16 cellular contexts compared by ENCODE assay signal in genomic region chr4:9944431-9945425, GRCh38.
"Had no signal": no experiment of that assay in that cellular context is flagged by ENCODE, and none has a peak within 500 bp of the region (broad histone marks: within the 10 kb centered on the region; RNA-seq: fewer than 3 reads in every experiment).

No MANE protein-coding gene starts in this region.

- DNase-seq: activated B cell treated with CpG ODN at 0.5 μM for 24 hours; activated CD4-positive, alpha-beta T cell treated with anti-CD3 and anti-CD28 coated beads, Interleukin-2, amount 10 ng/mL, durations not matched to agents 24 days and 14 days; activated gamma-delta T cell; activated T-cell treated with anti-CD3 and anti-CD28 coated beads, Interleukin-2, amount 50 U/mL, for 24 hours; amygdala; dermis blood vessel endothelial cell; esophagus squamous epithelium; foreskin fibroblast; left ventricle myocardium superior; mesendoderm; stimulated activated CD4-positive, alpha-beta T cell treated with anti-CD3 and anti-CD28 coated beads, Interleukin-1b, Interleukin-23, amount 100 ng/mL, for 48 hours; stimulated activated naive B cell treated with anti-CD40 and anti-IgM and Interleukin-4, amounts not matched to agents 10 μg/mL and 1 μg/mL and 100 μg/mL, for 72 hours; T-helper 17 cell; transverse colon had no signal

- H3K9me3 ChIP-seq: esophagus squamous epithelium, transverse colon had no signal

- H3K4me3 ChIP-seq: esophagus squamous epithelium, smooth muscle cell, transverse colon had no signal

- H3K4me1 ChIP-seq: esophagus squamous epithelium, transverse colon had no signal

- H3K36me3 ChIP-seq: transverse colon had no signal

- H3K9me3 Mint-ChIP-seq: activated B cell treated with CpG ODN at 0.5 μM for 24 hours; activated CD4-positive, alpha-beta T cell treated with anti-CD3 and anti-CD28 coated beads, Interleukin-2, amount 10 ng/mL, durations not matched to agents 24 days and 14 days; activated T-cell treated with anti-CD3 and anti-CD28 coated beads, Interleukin-2, amount 50 U/mL, for 24 hours; stimulated activated naive B cell treated with anti-CD40 and anti-IgM and Interleukin-4, amounts not matched to agents 10 μg/mL and 1 μg/mL and 100 μg/mL, for 72 hours had no signal

- H3K4me3 Mint-ChIP-seq: activated B cell treated with CpG ODN at 0.5 μM for 24 hours; activated CD4-positive, alpha-beta T cell treated with anti-CD3 and anti-CD28 coated beads, Interleukin-2, amount 10 ng/mL, durations not matched to agents 24 days and 14 days; activated naive CD8-positive, alpha-beta T cell; activated T-cell treated with anti-CD3 and anti-CD28 coated beads, Interleukin-2, amount 50 U/mL, for 24 hours; stimulated activated naive B cell treated with anti-CD40 and anti-IgM and Interleukin-4, amounts not matched to agents 10 μg/mL and 1 μg/mL and 100 μg/mL, for 72 hours; T-helper 17 cell had no signal

- H3K27me3 Mint-ChIP-seq: activated CD4-positive, alpha-beta T cell treated with anti-CD3 and anti-CD28 coated beads, Interleukin-2, amount 10 ng/mL, durations not matched to agents 24 days and 14 days; activated naive CD8-positive, alpha-beta T cell; activated T-cell treated with anti-CD3 and anti-CD28 coated beads, Interleukin-2, amount 50 U/mL, for 24 hours had no signal

- H3K36me3 Mint-ChIP-seq: activated naive CD8-positive, alpha-beta T cell; stimulated activated naive B cell treated with anti-CD40 and anti-IgM and Interleukin-4, amounts not matched to agents 10 μg/mL and 1 μg/mL and 100 μg/mL, for 72 hours had no signal

- H3K4me2 ChIP-seq: smooth muscle cell had no signal

- H3K4me1 Mint-ChIP-seq: activated B cell treated with CpG ODN at 0.5 μM for 24 hours; activated CD4-positive, alpha-beta T cell treated with anti-CD3 and anti-CD28 coated beads, Interleukin-2, amount 10 ng/mL, durations not matched to agents 24 days and 14 days; stimulated activated naive B cell treated with anti-CD40 and anti-IgM and Interleukin-4, amounts not matched to agents 10 μg/mL and 1 μg/mL and 100 μg/mL, for 72 hours; T-helper 17 cell had no signal

- H3K27ac ChIP-seq: esophagus squamous epithelium, transverse colon had no signal

- H3K27me3 ChIP-seq: esophagus squamous epithelium, transverse colon had no signal

- H3K27ac Mint-ChIP-seq: activated B cell treated with CpG ODN at 0.5 μM for 24 hours; activated CD4-positive, alpha-beta T cell treated with anti-CD3 and anti-CD28 coated beads, Interleukin-2, amount 10 ng/mL, durations not matched to agents 24 days and 14 days; activated naive CD8-positive, alpha-beta T cell; activated T-cell treated with anti-CD3 and anti-CD28 coated beads, Interleukin-2, amount 50 U/mL, for 24 hours; stimulated activated naive B cell treated with anti-CD40 and anti-IgM and Interleukin-4, amounts not matched to agents 10 μg/mL and 1 μg/mL and 100 μg/mL, for 72 hours; T-helper 17 cell had no signal

- ATAC-seq: left ventricle myocardium superior; stimulated activated naive B cell treated with anti-CD40 and anti-IgM and Interleukin-4, amounts not matched to agents 10 μg/mL and 1 μg/mL and 100 μg/mL, for 72 hours; T-helper 17 cell had no signal
